ENCODE assay signal across 1 cellular context in the genomic region with DNA sequence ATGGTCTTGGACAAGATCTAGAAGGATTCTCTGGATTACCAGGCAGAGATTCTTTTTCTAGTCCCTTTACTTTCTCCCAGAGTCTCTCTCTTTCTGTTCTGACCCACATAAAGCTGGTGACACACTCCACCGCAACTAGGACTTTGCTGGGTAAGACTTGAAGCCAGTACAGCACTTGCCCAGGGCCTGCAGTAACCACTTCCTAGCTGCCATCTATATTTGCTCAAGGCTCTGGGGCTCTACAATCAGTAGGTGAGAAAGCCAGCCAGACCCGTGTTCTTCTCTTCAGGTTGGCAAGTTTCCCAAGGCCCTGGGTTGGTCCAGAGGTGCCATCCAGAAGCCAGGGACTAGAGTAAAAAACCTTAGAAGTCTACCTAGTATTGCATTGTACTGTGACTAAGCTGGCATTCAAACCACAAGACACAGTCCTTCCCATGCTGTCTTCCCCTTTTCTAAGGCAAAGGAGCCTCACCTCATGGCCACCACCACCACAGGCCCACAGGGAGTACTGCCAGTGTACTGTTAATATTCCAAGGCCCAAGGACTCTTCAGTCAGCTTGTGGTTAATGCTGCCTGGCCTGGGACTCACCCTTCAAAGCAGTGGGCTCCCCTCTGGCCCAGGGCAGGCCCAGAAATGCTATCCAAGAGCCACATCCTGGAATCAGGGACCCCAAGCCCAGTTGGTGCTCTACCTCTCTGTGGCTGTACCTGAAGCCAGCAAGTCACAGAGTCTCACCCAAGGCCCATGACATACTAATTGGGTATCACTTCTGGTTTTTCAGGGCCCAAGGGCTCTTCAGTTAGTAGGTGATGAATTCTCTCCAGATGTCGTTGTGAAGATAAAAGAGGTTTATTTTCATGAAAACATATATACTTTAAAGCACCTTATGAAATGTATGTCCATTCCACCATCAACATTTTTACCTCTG.
TF ChIP-seq lines count a peak whose summit lies in the region.

No MANE protein-coding gene starts in this region.

TF ChIP-seq in SK-N-SH treated with all-trans-retinoic acid at 6 μM for 48 hours, 23 proteins besides CTCF, POLR2A, EP300 and RAD21 (continued from another document):
- TF ChIP-seq POU6F1 (CRISPR knock-in tag; IDR thresholded peaks at IDR 0.05; ENCODE audit: borderline replicate concordance, low read depth) (no peak), BACH2 (CRISPR knock-in tag; IDR thresholded peaks at IDR 0.05; ENCODE audit: borderline replicate concordance) (no peak), ZFP30 (CRISPR knock-in tag; IDR thresholded peaks at IDR 0.05) (no peak), OSR1 (CRISPR knock-in tag; IDR thresholded peaks at IDR 0.05) (no peak), ZNF70 (CRISPR knock-in tag; IDR thresholded peaks at IDR 0.05) (no peak), ZNF8 (CRISPR knock-in tag; IDR thresholded peaks at IDR 0.05) (no peak), TSHZ2 (CRISPR knock-in tag; IDR thresholded peaks at IDR 0.05) (no peak), GLIS3 (CRISPR knock-in tag; IDR thresholded peaks at IDR 0.05) (no peak), RARB (CRISPR knock-in tag; IDR thresholded peaks at IDR 0.05) (no peak), TCF4 (CRISPR knock-in tag; IDR thresholded peaks at IDR 0.05; ENCODE audit: borderline replicate concordance) (no peak), PPARA (CRISPR knock-in tag; IDR thresholded peaks at IDR 0.05; ENCODE audit: borderline replicate concordance) (no peak), TOX (CRISPR knock-in tag; IDR thresholded peaks at IDR 0.05; ENCODE audit: borderline replicate concordance) (no peak), ESRRG (CRISPR knock-in tag; IDR thresholded peaks at IDR 0.05) (no peak), ISL1 (CRISPR knock-in tag; IDR thresholded peaks at IDR 0.05) (no peak), SNAI2 (CRISPR knock-in tag; IDR thresholded peaks at IDR 0.05) (no peak), ZC3H10 (CRISPR knock-in tag; IDR thresholded peaks at IDR 0.05) (no peak)
- TF ChIP-seq, protein P1, sequence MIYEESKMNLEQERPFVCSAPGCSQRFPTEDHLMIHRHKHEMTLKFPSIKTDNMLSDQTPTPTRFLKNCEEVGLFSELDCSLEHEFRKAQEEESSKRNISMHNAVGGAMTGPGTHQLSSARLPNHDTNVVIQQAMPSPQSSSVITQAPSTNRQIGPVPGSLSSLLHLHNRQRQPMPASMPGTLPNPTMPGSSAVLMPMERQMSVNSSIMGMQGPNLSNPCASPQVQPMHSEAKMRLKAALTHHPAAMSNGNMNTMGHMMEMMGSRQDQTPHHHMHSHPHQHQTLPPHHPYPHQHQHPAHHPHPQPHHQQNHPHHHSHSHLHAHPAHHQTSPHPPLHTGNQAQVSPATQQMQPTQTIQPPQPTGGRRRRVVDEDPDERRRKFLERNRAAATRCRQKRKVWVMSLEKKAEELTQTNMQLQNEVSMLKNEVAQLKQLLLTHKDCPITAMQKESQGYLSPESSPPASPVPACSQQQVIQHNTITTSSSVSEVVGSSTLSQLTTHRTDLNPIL (CRISPR knock-in tag; IDR thresholded peaks at IDR 0.05; ENCODE audit: low read depth): no peak
TF ChIP-seq in SK-N-SH treated with all-trans-retinoic acid at 6 μM for 48 hours: peak in this region for 0.
